Comparison of ENCODE assay signal across 8 cellular contexts in genomic region chr9:114098660-114099522, GRCh38. TPM values are rescaled to one million over a fixed set of nuclear protein-coding genes. Genes with fewer than 3 reads are reported as not detected.
DNase-seq lines count a peak whose midpoint lies in the region; ATAC-seq and TF ChIP-seq lines count a peak whose summit lies in the region.

KIF12 (minus strand) TSS chr9:114099292; CDS start chr9:114099276, 16 bp downstream.

- H3K4me3 Mint-ChIP-seq in neural crest cell, result peak within 1 kb of the TSS; percentile 47

- H3K4me3 ChIP-seq in fibroblast of the aortic adventitia (ENCODE audit: low read depth, low read length), result peak within 1 kb of the TSS; percentile 50

- peaks cover 6% of the 10 kb centered on the region for H3K9me3 Mint-ChIP-seq in neural crest cell

- ATAC-seq in SK-N-SH treated with all-trans-retinoic acid at 6 μM for 48 hours (peak; percentile 64; the same call in 2 of the 3 replicates), GM19455 (IDR thresholded peaks at IDR 0.05; ENCODE audit: unreplicated experiment) (no peak), HG02938 (IDR thresholded peaks at IDR 0.05; ENCODE audit: unreplicated experiment) (no peak), GM19328 (IDR thresholded peaks at IDR 0.05; ENCODE audit: unreplicated experiment) (no peak)

- H3K4me1 Mint-ChIP-seq in neural crest cell, result peaks cover 9% of the 10 kb centered on the region

- TF ChIP-seq CTCF in fibroblast of the aortic adventitia (IDR thresholded peaks at IDR 0.05; ENCODE audit: insufficient read depth, low read length), result no peak
- TF ChIP-seq CTCF in neural crest cell (conservative IDR thresholded peaks at IDR 0.05), result no peak

- peaks cover 82% of the 10 kb centered on the region for H3K27me3 Mint-ChIP-seq in neural crest cell (ENCODE audit: low read depth)

- peak; percentile 10 for DNase-seq in DMS153 (lab: John Stamatoyannopoulos, UW)
- no peak for DNase-seq in DMS153 treated with DMSO at 0.1 percent for 48 hours (lab: John Stamatoyannopoulos, UW; ENCODE audit: unreplicated experiment)
- no peak for DNase-seq in fibroblast of the aortic adventitia (ENCODE audit: low read depth)
- DNase-seq in neural crest cell (ENCODE audit: low read depth, low spot score), result peak; percentile 21

- peaks cover 4% of the 10 kb centered on the region for H3K36me3 Mint-ChIP-seq in neural crest cell (ENCODE audit: low read depth)

- no peak within 1 kb of the TSS for H3K27ac Mint-ChIP-seq in neural crest cell (ENCODE audit: unreplicated experiment)

TF ChIP-seq in SK-N-SH treated with all-trans-retinoic acid at 6 μM for 48 hours, 23 proteins besides CTCF, POLR2A, EP300 and RAD21:
- no peak for TF ChIP-seq ZNF8 (CRISPR knock-in tag; IDR thresholded peaks at IDR 0.05)
- TF ChIP-seq ZFP3 (CRISPR knock-in tag; IDR thresholded peaks at IDR 0.05), result no peak
- no peak for TF ChIP-seq ZNF70 (CRISPR knock-in tag; IDR thresholded peaks at IDR 0.05)
- no peak for TF ChIP-seq ARNTL (CRISPR knock-in tag; IDR thresholded peaks at IDR 0.05; ENCODE audit: borderline replicate concordance, low read depth)
- TF ChIP-seq TOX (CRISPR knock-in tag; IDR thresholded peaks at IDR 0.05; ENCODE audit: borderline replicate concordance), result no peak

RNA-seq across cellular contexts. Expression of gene KIF12, which starts in this region (rescaled TPM):
- total RNA-seq in fibroblast of the aortic adventitia (ENCODE audit: low replicate concordance) (not detected in 2 replicates), neural crest cell (not detected in 2 replicates)

Comparison
In these comparisons a context has a peak if more than half of its experiments do, and no peak if none do; other contexts are left out.
1. Peak in DNase-seq in neural crest cell; RNA of the gene not detected or under 1 TPM.